17 cellular contexts compared by ENCODE assay signal in the genomic region with DNA sequence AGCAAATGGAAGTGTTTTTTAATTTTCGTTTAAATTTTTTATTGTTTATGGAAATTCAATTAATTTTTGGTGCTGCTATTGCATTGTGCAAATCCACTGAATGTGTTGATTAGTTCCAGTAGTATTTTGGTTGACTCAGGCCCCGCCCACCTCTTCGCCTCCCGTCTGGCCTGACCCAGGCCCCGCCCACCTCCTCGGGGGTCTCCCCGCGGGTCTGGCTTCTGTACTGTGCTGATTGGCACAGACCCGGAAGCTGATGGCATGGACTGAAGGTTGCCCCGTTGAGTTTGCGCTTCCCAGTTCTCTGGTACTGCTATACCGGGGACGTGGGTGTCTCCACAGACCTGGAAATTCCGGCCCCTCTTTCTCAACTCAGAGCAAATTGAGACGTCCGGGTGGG. TPM values are rescaled to one million over a fixed set of nuclear protein-coding genes. Genes with fewer than 3 reads are reported as not detected.
DNase-seq lines count a peak whose midpoint lies in the region; ATAC-seq and TF ChIP-seq lines count a peak whose summit lies in the region.
"Had no signal": no experiment of that assay in that cellular context is flagged by ENCODE, and none has a peak within 500 bp of the region (broad histone marks: within the 10 kb centered on the region; RNA-seq: fewer than 3 reads in every experiment).

No MANE protein-coding gene starts in this region.

- POLR2A ChIA-PET in naive thymus-derived CD8-positive, alpha-beta T cell (lab: Charles Lee): no interaction called here

- no peak overlapping the region for H3K27ac Mint-ChIP-seq in naive thymus-derived CD8-positive, alpha-beta T cell
- H3K27ac Mint-ChIP-seq: B cell; CD4-positive, alpha-beta T cell had no signal

- peaks cover 8 to 89% (median 29%) of the 10 kb centered on the region in 9 donors for H3K9me3 Mint-ChIP-seq in naive thymus-derived CD8-positive, alpha-beta T cell

- 20% methylated on average over 16 of the region's 16 CpGs for WGBS in urinary bladder

- H3K4me1 Mint-ChIP-seq in naive thymus-derived CD8-positive, alpha-beta T cell: no peaks in the 10 kb centered on the region
- H3K4me1 Mint-ChIP-seq: B cell had no signal

- H3K9me3 ChIP-seq in HUES6 (ENCODE audit: control insufficient read depth, insufficient read depth, low read depth, low read length): peaks cover 5% of the 10 kb centered on the region; the same call in 1 of the 2 replicates
- H3K9me3 ChIP-seq in muscle layer of colon (ENCODE audit: low read length): no peaks in the 10 kb centered on the region

- H3K27ac ChIP-seq in HUES6 (ENCODE audit: low read depth, low read length): no peak overlapping the region
- peak overlapping the region; percentile 78 for H3K27ac ChIP-seq in muscle layer of colon (ENCODE audit: low read depth, low read length)
- no peak overlapping the region for H3K27ac ChIP-seq in urinary bladder (ENCODE audit: low read depth)
- H3K27ac ChIP-seq: HL-60 had no signal

- H3K27me3 ChIP-seq in HUES6 (ENCODE audit: control insufficient read depth, insufficient read depth, low read length) (no peaks in the 10 kb centered on the region), muscle layer of colon (ENCODE audit: control insufficient read depth in 1 of 2, insufficient read depth in 2 of 2, low read length in 2 of 2) (no peaks in the 10 kb centered on the region)

- DNase-seq in fibroblast of villous mesenchyme (ENCODE audit: low read depth): no peak
- DNase-seq in naive thymus-derived CD8-positive, alpha-beta T cell: no peak
- DNase-seq in stimulated activated CD4-positive, alpha-beta T cell treated with anti-CD3 and anti-CD28 coated beads, Interleukin-2, amount 100 ng/mL, for 48 hours: no peak
- DNase-seq: Calu3; CD4-positive, alpha-beta T cell; KBM-7; NCI-H1092; NCI-H1694; NCI-H2107; NCI-H345; NCI-H69 had no signal

- H3K36me3 Mint-ChIP-seq in naive thymus-derived CD8-positive, alpha-beta T cell: peaks cover 37 to 82% (median 66%) of the 10 kb centered on the region in 3 donors

- TF ChIP-seq CTCF in fibroblast of villous mesenchyme (IDR thresholded peaks at IDR 0.05; ENCODE audit: insufficient read depth, low read depth, low read length): no peak

- ATAC-seq in naive thymus-derived CD8-positive, alpha-beta T cell: no peak
- no peak for ATAC-seq in GM21529 (IDR thresholded peaks at IDR 0.05; ENCODE audit: unreplicated experiment)

- H3K27me3 Mint-ChIP-seq in naive thymus-derived CD8-positive, alpha-beta T cell: no peaks in the 10 kb centered on the region
- H3K27me3 Mint-ChIP-seq: B cell; CD4-positive, alpha-beta T cell had no signal

- H3K36me3 ChIP-seq in HUES6 (ENCODE audit: control insufficient read depth, insufficient read depth, low read length) (peaks cover 91% of the 10 kb centered on the region), muscle layer of colon (ENCODE audit: insufficient read depth, low read length) (peaks cover 20% of the 10 kb centered on the region), urinary bladder (ENCODE audit: insufficient read depth) (peaks cover 4% of the 10 kb centered on the region)

- no peak overlapping the region for H3K4me3 Mint-ChIP-seq in naive thymus-derived CD8-positive, alpha-beta T cell
- H3K4me3 Mint-ChIP-seq: B cell; CD4-positive, alpha-beta T cell had no signal

- H3K4me3 ChIP-seq in HUES6 (ENCODE audit: low read depth, low read length) (peak overlapping the region; percentile 41; the same call in 1 of the 2 replicates), fibroblast of villous mesenchyme (ENCODE audit: low read depth, low read length) (peak overlapping the region; percentile 18), muscle layer of colon (ENCODE audit: low read depth in 1 of 2, low read length in 2 of 2) (peak overlapping the region; percentile 32 to 64), urinary bladder (ENCODE audit: low read depth, low read length) (peak overlapping the region; percentile 30)

- H3K4me1 ChIP-seq in HUES6 (ENCODE audit: control insufficient read depth, insufficient read depth, low read length): peaks cover 3% of the 10 kb centered on the region; the same call in 1 of the 2 replicates
- H3K4me1 ChIP-seq in muscle layer of colon (ENCODE audit: insufficient read depth, low read length): no peaks in the 10 kb centered on the region
- no peaks in the 10 kb centered on the region for H3K4me1 ChIP-seq in urinary bladder (ENCODE audit: insufficient read depth)

- H3K9ac ChIP-seq in HUES6 (ENCODE audit: low read length) (no peak overlapping the region), muscle layer of colon (ENCODE audit: low read length) (no peak overlapping the region)

RNA-seq across cellular contexts. Expression of a gene that starts 14.6 kb away (rescaled TPM):
- total RNA-seq in fibroblast of villous mesenchyme (10.6 and 17.7 TPM in 2 replicates), urinary bladder (38.8 TPM)
- polyA plus RNA-seq in urinary bladder: 7.0 TPM
- total RNA-seq in naive thymus-derived CD8-positive, alpha-beta T cell: 10 to 100 TPM; 35.8 to 40.3 TPM
- polyA plus RNA-seq in naive thymus-derived CD8-positive, alpha-beta T cell: 10 to 100 TPM; 13.6 to 14.4 (median 14.1) TPM
- total RNA-seq: Calu3 had no signal

RNA-seq across cellular contexts. Expression of a gene that starts 53.5 kb away (rescaled TPM):
- total RNA-seq in fibroblast of villous mesenchyme: 39.3 and 47.1 TPM in 2 replicates
- total RNA-seq in urinary bladder: 132 TPM
- polyA plus RNA-seq in urinary bladder: 28.2 TPM
- 100 to 1,000 TPM; 112 to 113 TPM for total RNA-seq in naive thymus-derived CD8-positive, alpha-beta T cell
- 10 to 100 TPM; 10.9 to 18.3 (median 13.8) TPM for polyA plus RNA-seq in naive thymus-derived CD8-positive, alpha-beta T cell

RNA-seq across cellular contexts. Expression of a gene that starts 57.2 kb away (rescaled TPM):
- total RNA-seq in fibroblast of villous mesenchyme (11.3 and 23.3 TPM in 2 replicates), urinary bladder (40.6 TPM)
- 5.3 TPM for polyA plus RNA-seq in urinary bladder
- 10 to 100 TPM; 51.6 to 58.3 TPM for total RNA-seq in naive thymus-derived CD8-positive, alpha-beta T cell
- polyA plus RNA-seq in naive thymus-derived CD8-positive, alpha-beta T cell: 10 to 100 TPM in 2 of 3 donors, 1 to 10 TPM in 1; 8.0 to 13.2 (median 12.9) TPM
- total RNA-seq: Calu3 had no signal
